13 cellular contexts compared by ENCODE assay signal in genomic region chr12:21906919-21907642, GRCh38. TPM values are rescaled to one million over a fixed set of nuclear protein-coding genes. Genes with fewer than 3 reads are reported as not detected.
DNase-seq lines count a peak whose midpoint lies in the region; ATAC-seq and TF ChIP-seq lines count a peak whose summit lies in the region.
"Had no signal": no experiment of that assay in that cellular context is flagged by ENCODE, and none has a peak within 500 bp of the region (broad histone marks: within the 10 kb centered on the region; RNA-seq: fewer than 3 reads in every experiment).

No MANE protein-coding gene starts in this region.

- peak; percentile 42 for DNase-seq in IMR-90
- DNase-seq in Right ventricle myocardium superior: no peak
- no peak for DNase-seq in GM19240 (ENCODE audit: insufficient read length, low spot score)
- DNase-seq in G401 (ENCODE audit: low spot score): no peak
- DNase-seq: Caco-2, endodermal cell, hypothalamus, NCI-H510A treated with DMSO at 0.1 percent for 48 hours, T-helper 9 cell had no signal

- no peak for TF ChIP-seq CTCF in IMR-90 (conservative IDR thresholded peaks at IDR 0.05; ENCODE audit: low read depth, low read length)

- H3K4me3 ChIP-seq in IMR-90 (ENCODE audit: insufficient read depth, low read depth, low read length) (no peak overlapping the region), subcutaneous abdominal adipose tissue (ENCODE audit: low read depth in 1 of 5, low read length in 5 of 5) (no peak overlapping the region)

- H2BK5ac ChIP-seq in IMR-90 (ENCODE audit: low read depth, low read length, poor library complexity, severe bottlenecking): no peak overlapping the region

- no peaks in the 10 kb centered on the region for H4K20me1 ChIP-seq in IMR-90 (ENCODE audit: insufficient read depth, low read length)

- H3K4ac ChIP-seq in IMR-90 (ENCODE audit: low read depth, low read length): 0 out of 2 replicates have a peak overlapping the region, but pooled peaks have one; percentile 5

- POLR2A ChIA-PET in IMR-90 (lab: Charles Lee; ENCODE audit: unreplicated experiment): no interaction called here

- H3K9ac ChIP-seq in IMR-90 (ENCODE audit: low read depth, low read length) (no peak overlapping the region), subcutaneous abdominal adipose tissue (ENCODE audit: low read length in 5 of 5) (peak overlapping the region in 1 of 5 donors; percentile 1)

- no peak overlapping the region for H4K91ac ChIP-seq in IMR-90 (ENCODE audit: insufficient read depth, low read depth, low read length)

- H3K27me3 ChIP-seq in IMR-90 (ENCODE audit: control insufficient read depth, insufficient read depth, low read length) (no peaks in the 10 kb centered on the region), subcutaneous abdominal adipose tissue (ENCODE audit: control insufficient read depth in 5 of 5, insufficient read depth in 4 of 5, low read length in 5 of 5) (no peaks in the 10 kb centered on the region)
- H3K27me3 ChIP-seq: neutrophil had no signal

- no peak overlapping the region for H4K5ac ChIP-seq in IMR-90 (ENCODE audit: low read depth, low read length)

- H3K14ac ChIP-seq in IMR-90 (replicated peaks; ENCODE audit: low read depth, low read length): no peak overlapping the region

- ATAC-seq in GM18909 (IDR thresholded peaks at IDR 0.05; ENCODE audit: poor library complexity, unreplicated experiment) (peak; percentile 95), HG02763 (IDR thresholded peaks at IDR 0.05; ENCODE audit: unreplicated experiment) (peak; percentile 74), IMR-90 (ENCODE audit: low read depth) (peak; percentile 56), Right ventricle myocardium superior (ENCODE audit: poor library complexity) (no peak)

- no peak overlapping the region for H2BK15ac ChIP-seq in IMR-90 (ENCODE audit: low read depth, low read length)

- H3K4me2 ChIP-seq in IMR-90 (ENCODE audit: low read depth, low read length): peak overlapping the region; percentile 40; the same call in 1 of the 2 replicates

- no peak overlapping the region for H3K23ac ChIP-seq in IMR-90 (ENCODE audit: low read depth, low read length)

- no peak overlapping the region for H3K56ac ChIP-seq in IMR-90 (ENCODE audit: extremely low read depth, insufficient read depth, low read length)

- H3K79me1 ChIP-seq in IMR-90 (ENCODE audit: low read depth in 1 of 2, low read length in 2 of 2): no peaks in the 10 kb centered on the region

- H3K36me3 ChIP-seq in IMR-90 (ENCODE audit: control insufficient read depth, insufficient read depth, low read length): no peaks in the 10 kb centered on the region
- peaks cover 0 to 7% (median 0%) of the 10 kb centered on the region in 5 donors for H3K36me3 ChIP-seq in subcutaneous abdominal adipose tissue (ENCODE audit: control insufficient read depth in 5 of 5, insufficient read depth in 5 of 5, low read length in 5 of 5)
- H3K36me3 ChIP-seq: neutrophil had no signal

- H2BK120ac ChIP-seq in IMR-90 (ENCODE audit: low read depth, low read length): no peak overlapping the region

- H2AK9ac ChIP-seq in IMR-90 (replicated peaks; ENCODE audit: low read depth, low read length, poor library complexity): no peak overlapping the region

- no peak overlapping the region for H2BK20ac ChIP-seq in IMR-90 (ENCODE audit: low read depth, low read length)

- TF ChIP-seq RAD21 in IMR-90 (IDR thresholded peaks at IDR 0.05; ENCODE audit: low read length): no peak

- H3K4me1 ChIP-seq in IMR-90 (ENCODE audit: control insufficient read depth, insufficient read depth, low read length) (no peaks in the 10 kb centered on the region), subcutaneous abdominal adipose tissue (ENCODE audit: control insufficient read depth in 5 of 5, insufficient read depth in 5 of 5, low read length in 5 of 5) (peaks cover 0 to 20% (median 14%) of the 10 kb centered on the region in 5 donors)
- H3K4me1 ChIP-seq: Caco-2 had no signal

- intact Hi-C loops in IMR-90 (cut with micrococcal nuclease) (no loop called here), Right ventricle myocardium superior (cut with DNase I) (no loop called here)

- dilution Hi-C loops in IMR-90 (cut with HindIII; ENCODE audit: low sequenced_read_pairs, unreplicated experiment): no loop called here

- H3K18ac ChIP-seq in IMR-90 (ENCODE audit: low read depth, low read length): no peak overlapping the region; the same call in 1 of the 2 replicates

- TF ChIP-seq POLR2A in IMR-90 (IDR thresholded peaks at IDR 0.05; ENCODE audit: low read depth, low read length): no peak

- WGBS in IMR-90 (ENCODE audit: extremely low coverage in 2 of 2, insufficient read length in 1 of 2), 2 experiments: 87% methylated on average over 3 of the region's 6 CpGs; no CpG with 5 or more reads in 1 of the 2 experiments

- H2AK5ac ChIP-seq in IMR-90 (ENCODE audit: low read depth, low read length): no peak overlapping the region

- in situ Hi-C loops in IMR-90 (cut with MboI; ENCODE audit: low sequenced_read_pairs): no loop called here
- in situ Hi-C loops in G401 (cut with HindIII; ENCODE audit: low sequenced_read_pairs): no loop called here

- no peak overlapping the region for H2AFZ ChIP-seq in IMR-90 (replicated peaks; ENCODE audit: low read length, poor library complexity)

- BruUV-seq in IMR-90 (replicated peaks; lab: Mats Ljungman, UMichigan): no TSS peak

- H3K9me1 ChIP-seq in IMR-90 (ENCODE audit: insufficient read depth, low read length): no peaks in the 10 kb centered on the region

- H3K27ac ChIP-seq in IMR-90 (ENCODE audit: insufficient read depth, low read length): no peak overlapping the region
- H3K27ac ChIP-seq in subcutaneous abdominal adipose tissue (ENCODE audit: low read depth, low read length): peak overlapping the region; percentile 73
- H3K27ac ChIP-seq: neutrophil had no signal

- H3K9me3 ChIP-seq in IMR-90 (ENCODE audit: control insufficient read depth, insufficient read depth, low read length) (no peaks in the 10 kb centered on the region), subcutaneous abdominal adipose tissue (ENCODE audit: control insufficient read depth in 5 of 5, low read length in 5 of 5) (no peaks in the 10 kb centered on the region)
- H3K9me3 ChIP-seq: Caco-2, neutrophil had no signal

- CTCF ChIA-PET in IMR-90 (lab: Yijun Ruan, JAX): interaction anchor here (0.6 kb wide), 1 partner anchor 210 kb away, joined by 6 read pairs; no protein-coding TSS in a partner anchor

- no peak overlapping the region for H4K8ac ChIP-seq in IMR-90 (ENCODE audit: low read depth in 2 of 2, low read length in 2 of 2)

TF ChIP-seq in IMR-90, 13 proteins besides CTCF, POLR2A, EP300 and RAD21:
- TF ChIP-seq RCOR1 (IDR thresholded peaks at IDR 0.05; ENCODE audit: insufficient replicate concordance, low read length): no peak
- TF ChIP-seq NFE2L2 (IDR thresholded peaks at IDR 0.05; ENCODE audit: low read depth, low read length): no peak
- TF ChIP-seq CEBPB (IDR thresholded peaks at IDR 0.05; ENCODE audit: low read depth, low read length): no peak
- TF ChIP-seq BHLHE40 (IDR thresholded peaks at IDR 0.05; ENCODE audit: low read depth, low read length): no peak
- TF ChIP-seq MAZ (IDR thresholded peaks at IDR 0.05; ENCODE audit: borderline replicate concordance, low read depth, low read length): no peak
- no peak for TF ChIP-seq SMC3 (IDR thresholded peaks at IDR 0.05; ENCODE audit: low read depth, low read length)
- TF ChIP-seq MXI1 (IDR thresholded peaks at IDR 0.05; ENCODE audit: borderline replicate concordance, low read depth, low read length): no peak
- no peak for TF ChIP-seq FOS (IDR thresholded peaks at IDR 0.05; ENCODE audit: low read depth, low read length)
- no peak for TF ChIP-seq MAFK (IDR thresholded peaks at IDR 0.05; ENCODE audit: low read depth, low read length)
- no peak for TF ChIP-seq CHD1 (IDR thresholded peaks at IDR 0.05; ENCODE audit: low read depth, low read length)
- TF ChIP-seq ELK1 (IDR thresholded peaks at IDR 0.05; ENCODE audit: borderline replicate concordance, low read depth, low read length): no peak
- no peak for TF ChIP-seq USF2 (IDR thresholded peaks at IDR 0.05; ENCODE audit: low read depth, low read length)
- TF ChIP-seq RFX5 (IDR thresholded peaks at IDR 0.05; ENCODE audit: low read depth, low read length): no peak

RNA-seq across cellular contexts. Expression of gene ABCC9, which starts 34.1 kb away (rescaled TPM):
- total RNA-seq in IMR-90 (2012; rRNA removed) (5.6 and 6.6 TPM in 2 replicates), Right ventricle myocardium superior (77.6 TPM)
- 1.2 and 1.4 TPM in 2 replicates for polyA plus RNA-seq in IMR-90 (2012; rRNA removed)
- 0.29 and 0.44 TPM in 2 replicates for polyA plus RNA-seq in IMR-90 (2012; cell fraction: cytosol; rRNA removed)
- polyA plus RNA-seq in IMR-90 (2012; cell fraction: nucleus; rRNA removed; ENCODE audit: low replicate concordance): 0.11 and 1.4 TPM in 2 replicates
- total RNA-seq in G401 (2014; rRNA removed; shearing (Covaris generic)): not detected in 2 replicates

Comparison
In these comparisons a context has a peak if more than half of its experiments do, and no peak if none do; other contexts are left out.
1. RNA of gene ABCC9, which starts 34.1 kb away (total RNA-seq): 77.6 TPM in Right ventricle myocardium superior (single experiment); 5.6 to 6.6 TPM in IMR-90 and not detected in G401; every median in the first group is over 10 times any median in the second.